ENCODE assay signal across 30 cellular contexts in the genomic region with DNA sequence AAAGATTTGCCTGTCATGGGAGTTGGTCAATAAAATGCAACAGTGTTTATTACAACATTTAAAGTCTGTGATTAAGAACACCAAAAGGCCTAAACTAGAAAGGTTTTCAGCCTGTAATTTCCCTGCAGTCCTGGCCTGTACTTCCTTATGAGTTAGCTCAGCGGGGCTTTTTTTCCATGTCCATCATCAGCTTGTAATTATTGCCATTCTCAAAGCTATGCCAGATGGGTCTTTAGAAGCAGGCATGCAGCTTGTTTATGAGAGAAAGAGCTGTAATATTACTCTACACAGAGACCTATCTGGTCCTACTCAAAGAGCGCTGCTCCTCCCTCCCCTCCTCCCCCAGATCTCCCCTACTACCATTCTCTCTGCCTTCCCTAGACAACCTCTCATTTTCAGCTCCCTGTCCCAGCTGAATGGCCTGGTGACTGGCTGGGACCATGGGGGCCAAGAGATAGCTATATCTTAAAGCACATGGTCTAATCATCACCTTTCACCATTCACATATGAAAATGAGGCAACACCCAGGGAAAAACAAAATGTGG.
A peak's percentile ranks its signal among the peaks of the same experiment; 100 is the strongest.
DNase-seq lines count a peak whose midpoint lies in the region; ATAC-seq, FAIRE-seq and TF ChIP-seq lines count a peak whose summit lies in the region.
"Had no signal": no experiment of that assay in that cellular context is flagged by ENCODE, and none has a peak within 500 bp of the region (broad histone marks: within the 10 kb centered on the region; RNA-seq: fewer than 3 reads in every experiment).

No MANE protein-coding gene starts in this region.

- no peaks in the 10 kb centered on the region for H4K20me1 ChIP-seq in HepG2 (ENCODE audit: insufficient read depth, low read length)

- H3K27ac ChIP-seq in HepG2 (ENCODE audit: extremely low read length, insufficient read depth, low read length) (no peak overlapping the region), right lobe of liver (no peak overlapping the region), mesodermal cell (ENCODE audit: low read depth, low read length, severe bottlenecking) (peak overlapping the region; percentile 83), esophagus muscularis mucosa (replicated peaks in 1 of 4) (no peak overlapping the region)
- H3K27ac ChIP-seq: lower lobe of right lung, spleen, tibial nerve had no signal

- H3K4me3 ChIP-seq in HepG2 (replicated peaks in 1 of 3; ENCODE audit: insufficient read depth in 1 of 3, low read depth in 2 of 3, low read length in 3 of 3), result no peak overlapping the region
- H3K4me3 ChIP-seq in right lobe of liver, result no peak overlapping the region
- no peak overlapping the region for H3K4me3 ChIP-seq in mesodermal cell (ENCODE audit: extremely low read depth, insufficient read depth, low read length, poor library complexity, severe bottlenecking)
- H3K4me3 ChIP-seq in esophagus muscularis mucosa, result no peak overlapping the region
- H3K4me3 ChIP-seq: K562, lower lobe of right lung, MG63, spleen, tibial nerve had no signal

- POLR2A ChIA-PET in HepG2 (lab: Yijun Ruan, JAX), result no interaction called here

- FAIRE-seq in HepG2 (lab: Jason Lieb, UNC), result no peak
- FAIRE-seq: islet of Langerhans, K562 had no signal

- DNase-seq in HepG2 (ENCODE audit: low spot score), result no peak
- no peak for DNase-seq in right lobe of liver
- peak; percentile 59 for DNase-seq in SK-N-DZ (ENCODE audit: low spot score)
- no peak for DNase-seq in esophagus muscularis mucosa (ENCODE audit: extremely low spot score)
- no peak for DNase-seq in MV-4-11 (lab: John Stamatoyannopoulos, UW)
- no peak for DNase-seq in germinal center (ENCODE audit: low spot score)
- DNase-seq in left cardiac atrium, result no peak
- DNase-seq: ACHN; activated CD4-positive, alpha-beta T cell treated with anti-CD3 and anti-CD28 coated beads for 4 hours; activated CD8-positive, alpha-beta memory T cell treated with anti-CD3 and anti-CD28 coated beads, Interleukin-2, amount 10 ng/mL, durations not matched to agents 7 days and 5 days; activated naive CD4-positive, alpha-beta T cell treated with anti-CD3 and anti-CD28 coated beads, Interleukin-2, amount 50 U/mL, for 16 hours; anterior cingulate cortex; C1 segment of cervical spinal cord; EL; erythroblast; foreskin melanocyte; GOT3; lower lobe of right lung; MG63; NCI-H226; occipital lobe; SIG-M5; spleen; stimulated activated CD4-positive, alpha-beta T cell treated with anti-CD3 and anti-CD28 coated beads, Interleukin-4, amount 100 ng/mL, for 1 hour; stimulated activated naive CD8-positive, alpha-beta T cell treated with anti-CD3 and anti-CD28 coated beads, Interleukin-15, amount 100 ng/mL, for 72 hours; T-helper 1 cell had no signal

- H3K79me2 ChIP-seq in HepG2 (ENCODE audit: insufficient read depth, low read length), result no peaks in the 10 kb centered on the region

- H3K36me3 ChIP-seq in HepG2 (replicated peaks in 1 of 2; ENCODE audit: control insufficient read depth in 1 of 2, insufficient read depth in 2 of 2, low read length in 2 of 2) (no peaks in the 10 kb centered on the region), right lobe of liver (no peaks in the 10 kb centered on the region), mesodermal cell (ENCODE audit: control insufficient read depth, insufficient read depth, low read length) (no peaks in the 10 kb centered on the region), esophagus muscularis mucosa (no peaks in the 10 kb centered on the region)
- H3K36me3 ChIP-seq: lower lobe of right lung, MG63, spleen, tibial nerve had no signal

- H3K9me3 ChIP-seq in HepG2 (ENCODE audit: low read length) (no peaks in the 10 kb centered on the region), right lobe of liver (no peaks in the 10 kb centered on the region), mesodermal cell (ENCODE audit: control insufficient read depth, low read length) (no peaks in the 10 kb centered on the region), esophagus muscularis mucosa (no peaks in the 10 kb centered on the region)
- H3K9me3 ChIP-seq: lower lobe of right lung, MG63, spleen, tibial nerve had no signal

- TF ChIP-seq EP300 in HepG2 (IDR thresholded peaks at IDR 0.05; ENCODE audit: low read depth in 2 of 2, low read length in 2 of 2), result no peak
- no peak for TF ChIP-seq EP300 in HepG2 (CRISPR knock-in tag; IDR thresholded peaks at IDR 0.05; ENCODE audit: borderline replicate concordance)
- TF ChIP-seq EP300 in esophagus muscularis mucosa (IDR thresholded peaks at IDR 0.05), result no peak

- 93% methylated on average over 2 of the region's 2 CpGs for WGBS in HepG2 (ENCODE audit: low lambda C conversion rate)
- 86% methylated on average over 2 of the region's 2 CpGs for whole genome bisulfite sequencing in right lobe of liver (ENCODE audit: insufficient coverage, low coverage, low lambda C conversion rate, missing lambda C conversion rate)
- 80% methylated on average over 1 of the region's 2 CpGs; no CpG with 5 or more reads in 1 of the 2 experiments for WGBS in mesodermal cell (ENCODE audit: insufficient coverage in 2 of 2), 2 experiments
- WGBS in esophagus muscularis mucosa, result 95% methylated on average over 2 of the region's 2 CpGs

- in situ Hi-C loops in HepG2 (cut with HindIII; ENCODE audit: extremely low pct_ligation_motif_present, low pct_unique_long_range_greater_than_20kb), result no loop called here

- H3K4me1 ChIP-seq in HepG2 (ENCODE audit: insufficient read depth, low read length) (peaks cover 35% of the 10 kb centered on the region), right lobe of liver (no peaks in the 10 kb centered on the region), mesodermal cell (ENCODE audit: control insufficient read depth, insufficient read depth, low read length, poor library complexity, severe bottlenecking) (peaks cover 42% of the 10 kb centered on the region), esophagus muscularis mucosa (peaks cover 3 to 7% (median 4%) of the 10 kb centered on the region in 4 donors)

- no peak overlapping the region for H2AFZ ChIP-seq in HepG2 (ENCODE audit: low read length)

- H3K27me3 ChIP-seq in HepG2 (ENCODE audit: control insufficient read depth in 1 of 2, insufficient read depth in 2 of 2, low read length in 2 of 2) (no peaks in the 10 kb centered on the region), right lobe of liver (no peaks in the 10 kb centered on the region), esophagus muscularis mucosa (no peaks in the 10 kb centered on the region)
- H3K27me3 ChIP-seq: MG63, tibial nerve had no signal

- TF ChIP-seq POLR2A in HepG2 (IDR thresholded peaks at IDR 0.05; ENCODE audit: insufficient read depth in 1 of 2, low read depth in 2 of 2, low read length in 2 of 2) (no peak), right lobe of liver (IDR thresholded peaks at IDR 0.05) (no peak), esophagus muscularis mucosa (IDR thresholded peaks at IDR 0.05; ENCODE audit: low read depth) (no peak)

- H3K4me2 ChIP-seq in HepG2 (ENCODE audit: low read depth, low read length), result no peak overlapping the region

- intact Hi-C loops in HepG2 (cut with micrococcal nuclease; ENCODE audit: unreplicated experiment), result no loop called here
- intact Hi-C loops in right lobe of liver (cut with DNase I), result no loop called here
- intact Hi-C loops in esophagus muscularis mucosa (cut with DNase I), result no loop called here
- intact Hi-C loops in left cardiac atrium (cut with DNase I), result no loop called here

- TF ChIP-seq CTCF in HepG2 (CRISPR knock-in tag; IDR thresholded peaks at IDR 0.05) (no peak), right lobe of liver (IDR thresholded peaks at IDR 0.05) (no peak), esophagus muscularis mucosa (IDR thresholded peaks at IDR 0.05) (no peak)

- ATAC-seq in HepG2 (no peak), right lobe of liver (no peak), left cardiac atrium (no peak)
- ATAC-seq: activated CD8-positive, alpha-beta memory T cell treated with anti-CD3 and anti-CD28 coated beads, Interleukin-2, amount 10 ng/mL, durations not matched to agents 7 days and 5 days; K562; lower lobe of right lung; stimulated activated naive CD8-positive, alpha-beta T cell treated with anti-CD3 and anti-CD28 coated beads, Interleukin-15, amount 100 ng/mL, for 72 hours had no signal

- no peak overlapping the region for H3K9ac ChIP-seq in HepG2 (ENCODE audit: insufficient read depth, low read depth, low read length)

- no peak for TF ChIP-seq RAD21 in HepG2 (CRISPR knock-in tag; IDR thresholded peaks at IDR 0.05)

- CTCF ChIA-PET in HepG2 (lab: Yijun Ruan, JAX; ENCODE audit: low intra/inter-chr PET ratio, low total read pairs), result no interaction called here

- no TSS peak for BruUV-seq in HepG2 (replicated peaks; lab: Mats Ljungman, UMichigan)

TF ChIP-seq in HepG2, 621 proteins besides CTCF, POLR2A, EP300 and RAD21:
- TF ChIP-seq ZNF446 (CRISPR knock-in tag; IDR thresholded peaks at IDR 0.05), result no peak
- TF ChIP-seq, protein P1, sequence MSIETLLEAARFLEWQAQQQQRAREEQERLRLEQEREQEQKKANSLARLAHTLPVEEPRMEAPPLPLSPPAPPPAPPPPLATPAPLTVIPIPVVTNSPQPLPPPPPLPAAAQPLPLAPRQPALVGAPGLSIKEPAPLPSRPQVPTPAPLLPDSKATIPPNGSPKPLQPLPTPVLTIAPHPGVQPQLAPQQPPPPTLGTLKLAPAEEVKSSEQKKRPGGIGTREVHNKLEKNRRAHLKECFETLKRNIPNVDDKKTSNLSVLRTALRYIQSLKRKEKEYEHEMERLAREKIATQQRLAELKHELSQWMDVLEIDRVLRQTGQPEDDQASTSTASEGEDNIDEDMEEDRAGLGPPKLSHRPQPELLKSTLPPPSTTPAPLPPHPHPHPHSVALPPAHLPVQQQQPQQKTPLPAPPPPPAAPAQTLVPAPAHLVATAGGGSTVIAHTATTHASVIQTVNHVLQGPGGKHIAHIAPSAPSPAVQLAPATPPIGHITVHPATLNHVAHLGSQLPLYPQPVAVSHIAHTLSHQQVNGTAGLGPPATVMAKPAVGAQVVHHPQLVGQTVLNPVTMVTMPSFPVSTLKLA (IDR thresholded peaks at IDR 0.05), result peak; percentile 45; the same call in 1 of the 2 replicates
- TF ChIP-seq SMAD9 (CRISPR knock-in tag; IDR thresholded peaks at IDR 0.05), result no peak
- no peak for TF ChIP-seq ZNF605 (CRISPR knock-in tag; IDR thresholded peaks at IDR 0.05)
- TF ChIP-seq, protein P2, sequence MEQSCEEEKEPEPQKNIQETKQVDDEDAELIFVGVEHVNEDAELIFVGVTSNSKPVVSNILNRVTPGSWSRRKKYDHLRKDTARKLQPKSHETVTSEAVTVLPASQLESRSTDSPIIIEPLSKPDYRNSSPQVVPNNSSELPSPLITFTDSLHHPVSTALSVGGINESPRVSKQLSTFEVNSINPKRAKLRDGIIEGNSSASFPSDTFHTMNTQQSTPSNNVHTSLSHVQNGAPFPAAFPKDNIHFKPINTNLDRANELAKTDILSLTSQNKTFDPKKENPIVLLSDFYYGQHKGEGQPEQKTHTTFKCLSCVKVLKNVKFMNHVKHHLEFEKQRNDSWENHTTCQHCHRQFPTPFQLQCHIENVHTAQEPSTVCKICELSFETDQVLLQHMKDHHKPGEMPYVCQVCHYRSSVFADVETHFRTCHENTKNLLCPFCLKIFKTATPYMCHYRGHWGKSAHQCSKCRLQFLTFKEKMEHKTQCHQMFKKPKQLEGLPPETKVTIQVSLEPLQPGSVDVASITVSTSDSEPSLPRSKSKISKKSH (CRISPR knock-in tag; IDR thresholded peaks at IDR 0.05; ENCODE audit: borderline replicate concordance), result no peak
- TF ChIP-seq SSRP1 (CRISPR knock-in tag; IDR thresholded peaks at IDR 0.05), result no peak
TF ChIP-seq in HepG2: peak in this region for 1.
